1 cellular context compared by ENCODE assay signal in genomic region chr1:73593804-73594203, GRCh38.
TF ChIP-seq lines count a peak whose summit lies in the region.

No MANE protein-coding gene starts in this region.

TF ChIP-seq in H1, 55 proteins besides CTCF, POLR2A, EP300 and RAD21 (continued from another document):
- TF ChIP-seq ATF2 (IDR thresholded peaks at IDR 0.05; ENCODE audit: low read length) = no peak
- TF ChIP-seq CBX5 (IDR thresholded peaks at IDR 0.05; ENCODE audit: low read depth, low read length) = no peak
